In genomic region chr17:29042679-29043538, GRCh38 we compare ENCODE assay signal across 8 cellular contexts. TPM values are rescaled to one million over a fixed set of nuclear protein-coding genes. Genes with fewer than 3 reads are reported as not detected.
DNase-seq lines count a peak whose midpoint lies in the region; ATAC-seq, FAIRE-seq and TF ChIP-seq lines count a peak whose summit lies in the region.

Gene PIPOX (plus strand): TSS chr17:29043141. CDS start chr17:29043226, 85 bp downstream.

- H3K27me3 ChIP-seq in HUES48 (ENCODE audit: control insufficient read depth, insufficient read depth, low read length): no peaks in the 10 kb centered on the region
- H3K27me3 ChIP-seq in muscle layer of colon (ENCODE audit: control insufficient read depth in 1 of 2, insufficient read depth in 2 of 2, low read length in 2 of 2): no peaks in the 10 kb centered on the region

- H3K9ac ChIP-seq in HUES48 (ENCODE audit: low read depth, low read length) (peak within 1 kb of the TSS; percentile 62), muscle layer of colon (ENCODE audit: low read length) (no peak within 1 kb of the TSS)

- TF ChIP-seq CTCF in A549 (IDR thresholded peaks at IDR 0.05): no peak

- WGBS in A549 (ENCODE audit: missing lambda C conversion rate): 55% methylated on average over 13 of the region's 13 CpGs

- no peak within 1 kb of the TSS for H3K4me2 ChIP-seq in A549

- peak in 1 of 2 experiments; percentile 17 for DNase-seq in A549 (ENCODE audit: low read depth in 1 of 2, low spot score in 1 of 2)
- DNase-seq in NCI-H82 (lab: John Stamatoyannopoulos, UW): peak; percentile 96
- peak; percentile 73 for DNase-seq in ecto neural progenitor cell (ENCODE audit: low spot score)
- DNase-seq in foreskin melanocyte: no peak

- H3K4me3 ChIP-seq in A549 (no peak within 1 kb of the TSS), HUES48 (ENCODE audit: low read depth, low read length) (peak within 1 kb of the TSS; percentile 16; the same call in 1 of the 2 replicates), muscle layer of colon (ENCODE audit: low read depth in 1 of 2, low read length in 2 of 2) (no peak within 1 kb of the TSS)

- H3K9me3 ChIP-seq in A549 (no peaks in the 10 kb centered on the region), HUES48 (ENCODE audit: control insufficient read depth, insufficient read depth, low read length) (no peaks in the 10 kb centered on the region), muscle layer of colon (ENCODE audit: low read length) (no peaks in the 10 kb centered on the region)

- H3K4me1 ChIP-seq in A549 (no peaks in the 10 kb centered on the region), HUES48 (ENCODE audit: control insufficient read depth, insufficient read depth, low read length) (peaks cover 47% of the 10 kb centered on the region), muscle layer of colon (ENCODE audit: insufficient read depth, low read length) (no peaks in the 10 kb centered on the region)

- CTCF ChIA-PET in A549 (lab: Yijun Ruan, JAX): interaction anchor here (0.8 to 1.6 kb wide), 4 partner anchors 9 to 68 kb away, joined by 3 to 4 read pairs (median 3); no protein-coding TSS in a partner anchor

- H3K27ac ChIP-seq in A549: no peak within 1 kb of the TSS
- peak within 1 kb of the TSS; percentile 94 for H3K27ac ChIP-seq in HUES48 (ENCODE audit: low read depth, low read length)
- peak within 1 kb of the TSS; percentile 16 for H3K27ac ChIP-seq in muscle layer of colon (ENCODE audit: low read depth, low read length)

- POLR2A ChIA-PET in A549 (lab: Yijun Ruan, JAX): no interaction called here

- peaks cover 6% of the 10 kb centered on the region; the same call in 1 of the 2 replicates for H3K36me3 ChIP-seq in HUES48 (ENCODE audit: control insufficient read depth, insufficient read depth, low read length)
- H3K36me3 ChIP-seq in muscle layer of colon (ENCODE audit: insufficient read depth, low read length): peaks cover 7% of the 10 kb centered on the region

- no peak for FAIRE-seq in A549 (lab: Jason Lieb, UNC)

- TF ChIP-seq POLR2A in A549 (IDR thresholded peaks at IDR 0.05; ENCODE audit: low read length): no peak

- ATAC-seq in A549: peak in 1 of 2 experiments; percentile 43; a peak in 3 of 6 replicates
- no peak for ATAC-seq in HG03460 (IDR thresholded peaks at IDR 0.05; ENCODE audit: unreplicated experiment)
- no peak for ATAC-seq in GM21619 (IDR thresholded peaks at IDR 0.05; ENCODE audit: unreplicated experiment)

- TF ChIP-seq RAD21 in A549 (conservative IDR thresholded peaks at IDR 0.05 in 1 of 2, IDR thresholded peaks at IDR 0.05 in 1 of 2): no peak

- no peak for TF ChIP-seq EP300 in A549 (IDR thresholded peaks at IDR 0.05)

TF ChIP-seq in A549, 52 proteins besides CTCF, POLR2A, EP300 and RAD21:
- no peak for TF ChIP-seq PBX3 (IDR thresholded peaks at IDR 0.05)
- TF ChIP-seq CBX8 (IDR thresholded peaks at IDR 0.05): no peak
- TF ChIP-seq MAFK (IDR thresholded peaks at IDR 0.05; ENCODE audit: partially characterized antibody): peak; percentile 19

RNA-seq across cellular contexts. Expression of gene PIPOX, which starts in this region (rescaled TPM):
- polyA plus RNA-seq in A549 (2011; rRNA removed): 0.94 and 1.4 TPM in 2 replicates
- polyA plus RNA-seq in A549 (2012; cell fraction: cytosol; rRNA removed): 0.17 and 0.18 TPM in 2 replicates
- polyA plus RNA-seq in A549 (2012; cell fraction: nucleus; rRNA removed): 0.38 and 0.73 TPM in 2 replicates
- 0.28 to 0.49 TPM (median 0.39 TPM) in 3 replicates for polyA plus RNA-seq in A549 (2017; fragmentation: RNase III; extraction: RNeasy Plus Mini Kit Qiagen cat#74134 plus additional on column Dnase treatment)
- 8.7 and 12.4 TPM in 2 replicates for polyA minus RNA-seq in A549 (2011; rRNA and poly(A)+ RNA removed)

Comparison
In these comparisons a context has a peak if more than half of its experiments do, and no peak if none do; other contexts are left out.
1. H3K27ac ChIP-seq: peak in HUES48 (single experiment) and muscle layer of colon (single experiment); none in A549 (0 of 2).